ENCODE assay signal across 12 cellular contexts in genomic region chr16:22358000-22358399, GRCh38. TPM values are rescaled to one million over a fixed set of nuclear protein-coding genes. Genes with fewer than 3 reads are reported as not detected.
A peak's percentile ranks its signal among the peaks of the same experiment; 100 is the strongest.
DNase-seq lines count a peak whose midpoint lies in the region; ATAC-seq and TF ChIP-seq lines count a peak whose summit lies in the region.
"Had no signal": no experiment of that assay in that cellular context is flagged by ENCODE, and none has a peak within 500 bp of the region (broad histone marks: within the 10 kb centered on the region; RNA-seq: fewer than 3 reads in every experiment).

No MANE protein-coding gene starts in this region.

- peaks cover 0 to 42% (median 12%) of the 10 kb centered on the region in 3 donors for H3K36me3 Mint-ChIP-seq in naive thymus-derived CD8-positive, alpha-beta T cell

- peaks cover 8 to 10% of the 10 kb centered on the region in 2 donors for H3K36me3 ChIP-seq in ascending aorta

- no peak for TF ChIP-seq CTCF in ascending aorta (IDR thresholded peaks at IDR 0.05)

- H3K9me3 ChIP-seq in ascending aorta, result no peaks in the 10 kb centered on the region
- H3K9me3 ChIP-seq: left ventricle myocardium inferior had no signal

- peaks cover 0 to 14% of the 10 kb centered on the region in 2 donors for H3K4me1 ChIP-seq in ascending aorta

- no peaks in the 10 kb centered on the region for H3K27me3 Mint-ChIP-seq in naive thymus-derived CD8-positive, alpha-beta T cell

- peak overlapping the region; percentile 57 to 65 for H3K27ac ChIP-seq in ascending aorta
- H3K27ac ChIP-seq: KMS-11, left ventricle myocardium inferior had no signal

- H3K27me3 ChIP-seq in ascending aorta, result no peaks in the 10 kb centered on the region

- H3K9me3 Mint-ChIP-seq in naive thymus-derived CD8-positive, alpha-beta T cell, result no peaks in the 10 kb centered on the region

- peak overlapping the region; percentile 31 to 82 (median 59) for H3K4me3 Mint-ChIP-seq in naive thymus-derived CD8-positive, alpha-beta T cell

- H3K4me3 ChIP-seq in ascending aorta, result no peak overlapping the region
- H3K4me3 ChIP-seq: left ventricle myocardium inferior had no signal

- peak overlapping the region; percentile 88 to 99 (median 94) for H3K27ac Mint-ChIP-seq in naive thymus-derived CD8-positive, alpha-beta T cell

- peaks cover 22 to 81% (median 72%) of the 10 kb centered on the region in 4 donors for H3K4me1 Mint-ChIP-seq in naive thymus-derived CD8-positive, alpha-beta T cell

- POLR2A ChIA-PET in naive thymus-derived CD8-positive, alpha-beta T cell (lab: Charles Lee), result interaction anchor here (0.6 to 14.4 kb wide), 13 partner anchors 9 to 169 kb away, joined by 3 to 193 read pairs (median 4); partner anchors contain the start of gene CDR2

- peak; percentile 17 for DNase-seq in EH (ENCODE audit: low read depth)
- DNase-seq in ascending aorta (ENCODE audit: low spot score in 2 of 2), result no peak
- DNase-seq in naive thymus-derived CD8-positive, alpha-beta T cell, result peak in 6 of 10 donors; percentile 27 to 84 (median 64)
- DNase-seq in cortex of kidney (lab: John Stamatoyannopoulos, UW), result no peak
- DNase-seq in SIG-M5 (lab: John Stamatoyannopoulos, UW), result no peak
- no peak for DNase-seq in NCI-H1694 (lab: John Stamatoyannopoulos, UW)
- DNase-seq: left ventricle myocardium inferior, NCI-H526, T1000 had no signal

- intact Hi-C loops in ascending aorta (cut with DNase I), result no loop called here

- ATAC-seq in HG03135 (IDR thresholded peaks at IDR 0.05; ENCODE audit: unreplicated experiment) (peak; percentile 7), HG02678 (IDR thresholded peaks at IDR 0.05; ENCODE audit: unreplicated experiment) (no peak)
- ATAC-seq in naive thymus-derived CD8-positive, alpha-beta T cell, result peak; percentile 86 to 90

RNA-seq across cellular contexts. Expression of gene CDR2, which starts 16.4 kb away (rescaled TPM):
- 36.3 TPM for total RNA-seq in ascending aorta
- total RNA-seq in naive thymus-derived CD8-positive, alpha-beta T cell, result 10 to 100 TPM; 68.7 to 78.3 TPM
- 10 to 100 TPM; 46.8 to 91.0 (median 66.9) TPM for polyA plus RNA-seq in naive thymus-derived CD8-positive, alpha-beta T cell

Comparison
In these comparisons a context has a peak if more than half of its experiments do, and no peak if none do; other contexts are left out.
1. DNase-seq: peak in EH (single experiment) and naive thymus-derived CD8-positive, alpha-beta T cell (6 of 10); none in ascending aorta (0 of 2), cortex of kidney (single experiment), SIG-M5 (single experiment) and NCI-H1694 (single experiment).